Comparison of ENCODE assay signal across 1 cellular context in the genomic region with DNA sequence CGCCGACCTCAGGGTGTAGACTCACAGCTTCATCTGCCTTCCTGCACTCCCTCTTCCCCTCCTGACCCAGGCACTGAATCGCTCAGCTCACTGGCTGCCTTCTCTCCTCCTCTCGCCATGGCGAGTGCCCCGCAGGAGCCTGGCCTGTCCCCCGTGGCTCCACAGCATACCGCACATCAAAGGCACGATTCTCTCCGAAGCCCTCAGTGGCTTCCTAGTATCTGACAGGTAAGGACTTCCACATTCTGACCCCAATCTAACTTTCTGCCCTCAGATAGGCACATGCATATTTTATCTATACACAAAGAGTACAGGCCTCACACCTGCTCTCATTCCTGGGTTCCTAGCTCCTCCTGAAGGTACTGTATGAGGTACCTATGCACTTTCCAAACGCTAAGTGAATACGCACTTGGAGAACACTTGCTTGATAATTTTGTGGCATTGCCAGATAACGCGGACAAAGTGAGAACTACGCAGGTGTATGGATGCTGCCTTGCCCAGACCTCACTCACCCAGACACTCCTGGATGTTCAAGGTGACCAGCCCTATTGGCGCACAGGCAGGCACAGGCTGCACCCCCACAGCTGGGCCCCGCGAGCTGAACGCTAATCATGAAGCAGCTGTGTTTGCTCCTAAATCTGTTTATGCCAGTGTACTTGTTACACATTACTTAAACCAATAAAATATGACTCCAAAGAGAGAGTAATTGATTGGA.
TF ChIP-seq lines count a peak whose summit lies in the region.

No MANE protein-coding gene starts in this region.

TF ChIP-seq in HepG2, 621 proteins besides CTCF, POLR2A, EP300 and RAD21:
- TF ChIP-seq SETDB1 (CRISPR knock-in tag; IDR thresholded peaks at IDR 0.05; ENCODE audit: borderline replicate concordance): no peak
- no peak for TF ChIP-seq MAFG (CRISPR knock-in tag; IDR thresholded peaks at IDR 0.05)
- TF ChIP-seq ZNF432 (CRISPR knock-in tag; IDR thresholded peaks at IDR 0.05; ENCODE audit: borderline replicate concordance): no peak
- TF ChIP-seq HOXA7 (CRISPR knock-in tag; IDR thresholded peaks at IDR 0.05): no peak
- TF ChIP-seq KMT2A (CRISPR knock-in tag; IDR thresholded peaks at IDR 0.05): 0 out of 2 replicates have a peak, but pooled peaks have one; percentile 12
- TF ChIP-seq, protein P1, sequence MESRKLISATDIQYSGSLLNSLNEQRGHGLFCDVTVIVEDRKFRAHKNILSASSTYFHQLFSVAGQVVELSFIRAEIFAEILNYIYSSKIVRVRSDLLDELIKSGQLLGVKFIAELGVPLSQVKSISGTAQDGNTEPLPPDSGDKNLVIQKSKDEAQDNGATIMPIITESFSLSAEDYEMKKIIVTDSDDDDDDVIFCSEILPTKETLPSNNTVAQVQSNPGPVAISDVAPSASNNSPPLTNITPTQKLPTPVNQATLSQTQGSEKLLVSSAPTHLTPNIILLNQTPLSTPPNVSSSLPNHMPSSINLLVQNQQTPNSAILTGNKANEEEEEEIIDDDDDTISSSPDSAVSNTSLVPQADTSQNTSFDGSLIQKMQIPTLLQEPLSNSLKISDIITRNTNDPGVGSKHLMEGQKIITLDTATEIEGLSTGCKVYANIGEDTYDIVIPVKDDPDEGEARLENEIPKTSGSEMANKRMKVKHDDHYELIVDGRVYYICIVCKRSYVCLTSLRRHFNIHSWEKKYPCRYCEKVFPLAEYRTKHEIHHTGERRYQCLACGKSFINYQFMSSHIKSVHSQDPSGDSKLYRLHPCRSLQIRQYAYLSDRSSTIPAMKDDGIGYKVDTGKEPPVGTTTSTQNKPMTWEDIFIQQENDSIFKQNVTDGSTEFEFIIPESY (CRISPR knock-in tag; IDR thresholded peaks at IDR 0.05): peak; percentile 55
